ENCODE assay signal across 8 cellular contexts in genomic region chr20:17680128-17680835, GRCh38. TPM values are rescaled to one million over a fixed set of nuclear protein-coding genes. Genes with fewer than 3 reads are reported as not detected.
DNase-seq lines count a peak whose midpoint lies in the region; ATAC-seq and TF ChIP-seq lines count a peak whose summit lies in the region.

No MANE protein-coding gene starts in this region.

- ATAC-seq in T-helper 17 cell (no peak), esophagus mucosa (peak; percentile 22), GM18867 (IDR thresholded peaks at IDR 0.05; ENCODE audit: unreplicated experiment) (no peak), GM21619 (IDR thresholded peaks at IDR 0.05; ENCODE audit: unreplicated experiment) (no peak)
- ATAC-seq in naive thymus-derived CD8-positive, alpha-beta T cell: no peak

- peak overlapping the region; percentile 78 for H3K27ac Mint-ChIP-seq in T-helper 17 cell
- H3K27ac Mint-ChIP-seq in naive thymus-derived CD8-positive, alpha-beta T cell: peak overlapping the region; percentile 60 to 90 (median 81)

- peaks cover 10% of the 10 kb centered on the region for H3K27me3 Mint-ChIP-seq in T-helper 17 cell
- H3K27me3 Mint-ChIP-seq in naive thymus-derived CD8-positive, alpha-beta T cell: peaks cover 2 to 16% (median 10%) of the 10 kb centered on the region in 5 donors

- DNase-seq in BJ (ENCODE audit: low read depth) (no peak), HCEC 1CT (peak; percentile 80), T-helper 17 cell (no peak), GM19240 (ENCODE audit: insufficient read length, low spot score) (no peak)
- peak in 2 of 10 donors; percentile 11 to 30 for DNase-seq in naive thymus-derived CD8-positive, alpha-beta T cell

- peak overlapping the region; percentile 92 for H3K4me3 ChIP-seq in BJ (ENCODE audit: low read depth, low read length)

- POLR2A ChIA-PET in BJ (lab: Charles Lee): no interaction called here
- POLR2A ChIA-PET in naive thymus-derived CD8-positive, alpha-beta T cell (lab: Charles Lee): interaction anchor here (1.3 kb wide), 1 partner anchor 110 kb away, joined by 5 read pairs; no protein-coding TSS in a partner anchor

- no peaks in the 10 kb centered on the region for H3K9me3 ChIP-seq in T-helper 17 cell (ENCODE audit: control insufficient read depth, low read length, poor library complexity, severe bottlenecking)

- H3K27me3 ChIP-seq in BJ (ENCODE audit: control insufficient read depth, insufficient read depth, low read length): peaks cover 7% of the 10 kb centered on the region

- peaks cover 16% of the 10 kb centered on the region for H3K4me1 Mint-ChIP-seq in T-helper 17 cell
- H3K4me1 Mint-ChIP-seq in naive thymus-derived CD8-positive, alpha-beta T cell: peaks cover 18 to 29% (median 23%) of the 10 kb centered on the region in 4 donors

- peak overlapping the region; percentile 82 for H3K4me3 Mint-ChIP-seq in T-helper 17 cell
- H3K4me3 Mint-ChIP-seq in naive thymus-derived CD8-positive, alpha-beta T cell: peak overlapping the region; percentile 71 to 91 (median 81)

- CTCF ChIA-PET in BJ (lab: Yijun Ruan, JAX): interaction anchor here (0.8 to 4.2 kb wide), 11 partner anchors 9 to 257 kb away, joined by 3 to 39 read pairs (median 4); no protein-coding TSS in a partner anchor

- no peak for TF ChIP-seq CTCF in BJ (IDR thresholded peaks at IDR 0.05; ENCODE audit: insufficient read depth, low read depth, low read length)

- H3K36me3 ChIP-seq in BJ (ENCODE audit: control insufficient read depth, insufficient read depth, low read length): peaks cover 13% of the 10 kb centered on the region

- peaks cover 2% of the 10 kb centered on the region for H3K36me3 Mint-ChIP-seq in T-helper 17 cell (ENCODE audit: low read depth)
- H3K36me3 Mint-ChIP-seq in naive thymus-derived CD8-positive, alpha-beta T cell: peaks cover 0 to 14% (median 0%) of the 10 kb centered on the region in 3 donors

- H3K9me3 Mint-ChIP-seq in naive thymus-derived CD8-positive, alpha-beta T cell: no peaks in the 10 kb centered on the region

RNA-seq across cellular contexts. Expression of gene RRBP1, which starts 1.8 kb away (rescaled TPM):
- polyA plus RNA-seq in BJ (2011; rRNA removed): 87.1 and 98.7 TPM in 2 replicates
- polyA minus RNA-seq in BJ (2011; rRNA and poly(A)+ RNA removed): 64.7 and 78.4 TPM in 2 replicates
- total RNA-seq in T-helper 17 cell (10 to 100 TPM; 31.4 to 37.8 TPM), esophagus mucosa (74.5 TPM)
- total RNA-seq in naive thymus-derived CD8-positive, alpha-beta T cell: 10 to 100 TPM; 19.6 to 22.4 TPM
- polyA plus RNA-seq in naive thymus-derived CD8-positive, alpha-beta T cell: 1 to 10 TPM; 1.7 to 8.9 (median 4.9) TPM

RNA-seq across cellular contexts. Expression of gene BANF2, which starts 19.5 kb away (rescaled TPM):
- not detected in 2 replicates for polyA plus RNA-seq in BJ (2011; rRNA removed)
- polyA minus RNA-seq in BJ (2011; rRNA and poly(A)+ RNA removed): not detected in 2 replicates
- not detected for total RNA-seq in T-helper 17 cell
- total RNA-seq in esophagus mucosa: not detected
- total RNA-seq in naive thymus-derived CD8-positive, alpha-beta T cell: not detected
- polyA plus RNA-seq in naive thymus-derived CD8-positive, alpha-beta T cell: not detected
